In genomic region chr21:41419921-41420862, GRCh38 we compare ENCODE assay signal across 8 cellular contexts. TPM values are rescaled to one million over a fixed set of nuclear protein-coding genes. Genes with fewer than 3 reads are reported as not detected.
DNase-seq lines count a peak whose midpoint lies in the region; ATAC-seq and TF ChIP-seq lines count a peak whose summit lies in the region.

No MANE protein-coding gene starts in this region.

- TF ChIP-seq CTCF in CD8-positive, alpha-beta T cell (IDR thresholded peaks at IDR 0.05) = no peak
- TF ChIP-seq CTCF in cardiac muscle cell (IDR thresholded peaks at IDR 0.05; ENCODE audit: low read depth, low read length) (no peak), osteocyte (IDR thresholded peaks at IDR 0.05) (no peak), upper lobe of right lung (IDR thresholded peaks at IDR 0.05) (no peak)

- POLR2A ChIA-PET in CD8-positive, alpha-beta T cell (lab: Charles Lee) = no interaction called here

- peaks cover 2% of the 10 kb centered on the region for H3K36me3 Mint-ChIP-seq in CD8-positive, alpha-beta T cell
- H3K36me3 Mint-ChIP-seq in osteocyte (ENCODE audit: unreplicated experiment) = no peaks in the 10 kb centered on the region

- no peaks in the 10 kb centered on the region for H3K36me3 ChIP-seq in CD8-positive, alpha-beta T cell (ENCODE audit: insufficient read depth, low read length)
- H3K36me3 ChIP-seq in cardiac muscle cell = no peaks in the 10 kb centered on the region
- no peaks in the 10 kb centered on the region for H3K36me3 ChIP-seq in upper lobe of right lung

- intact Hi-C loops in CD8-positive, alpha-beta T cell (cut with DNase I, micrococcal nuclease) = no loop called here
- intact Hi-C loops in upper lobe of right lung (cut with DNase I) = no loop called here

- peak overlapping the region; percentile 89 for H3K4me3 Mint-ChIP-seq in CD8-positive, alpha-beta T cell
- peak overlapping the region; percentile 88 for H3K4me3 Mint-ChIP-seq in osteocyte (ENCODE audit: unreplicated experiment)

- CTCF ChIA-PET in CD8-positive, alpha-beta T cell (lab: Charles Lee) = interaction anchor here (0.6 kb wide), 1 partner anchor 70 kb away, joined by 3 read pairs; no protein-coding TSS in a partner anchor

- H3K4me1 Mint-ChIP-seq in CD8-positive, alpha-beta T cell (ENCODE audit: low read depth) = peaks cover 23% of the 10 kb centered on the region
- H3K4me1 Mint-ChIP-seq in osteocyte (ENCODE audit: unreplicated experiment) = peaks cover 17% of the 10 kb centered on the region

- H3K9me3 Mint-ChIP-seq in CD8-positive, alpha-beta T cell = peaks cover under 1% of the 10 kb centered on the region
- peaks cover 11% of the 10 kb centered on the region for H3K9me3 Mint-ChIP-seq in osteocyte (ENCODE audit: unreplicated experiment)

- H3K27ac ChIP-seq in CD8-positive, alpha-beta T cell (ENCODE audit: low read depth, low read length) = peak overlapping the region; percentile 45
- H3K27ac ChIP-seq in adipose tissue (ENCODE audit: low read depth, low read length) (peak overlapping the region; percentile 72), cardiac muscle cell (no peak overlapping the region), upper lobe of right lung (peak overlapping the region; percentile 93)

- H3K27me3 Mint-ChIP-seq in CD8-positive, alpha-beta T cell (ENCODE audit: low read depth) = no peaks in the 10 kb centered on the region
- H3K27me3 Mint-ChIP-seq in osteocyte (ENCODE audit: unreplicated experiment) = peaks cover 9% of the 10 kb centered on the region

- peak; percentile 80 for ATAC-seq in CD8-positive, alpha-beta T cell
- ATAC-seq in GM21367 (IDR thresholded peaks at IDR 0.05; ENCODE audit: unreplicated experiment) (peak; percentile 80), upper lobe of right lung (peak; percentile 93)

- no peaks in the 10 kb centered on the region for H3K9me3 ChIP-seq in CD8-positive, alpha-beta T cell (ENCODE audit: low read length)
- H3K9me3 ChIP-seq in cardiac muscle cell (ENCODE audit: low read depth) = no peaks in the 10 kb centered on the region
- no peaks in the 10 kb centered on the region for H3K9me3 ChIP-seq in upper lobe of right lung

- peak in 6 of 7 experiments; percentile 40 to 74 (median 58) for DNase-seq in CD8-positive, alpha-beta T cell
- DNase-seq in KG1 (lab: John Stamatoyannopoulos, UW) = peak; percentile 32
- DNase-seq in SKM-1 treated with dmso at 0.1 percent for 144 hours (lab: John Stamatoyannopoulos, UW; ENCODE audit: unreplicated experiment) = peak; percentile 66
- DNase-seq in cardiac muscle cell (ENCODE audit: low read depth in 1 of 2, low spot score in 1 of 2) = peak; percentile 44 to 92
- DNase-seq in osteocyte (ENCODE audit: extremely low spot score, unreplicated experiment) = peak; percentile 91
- DNase-seq in upper lobe of right lung = peak; percentile 92

- WGBS in adipose tissue, 3 donors = 3 to 5% (median 5%) methylated on average over 54 of the region's 54 CpGs

- no peaks in the 10 kb centered on the region for H3K27me3 ChIP-seq in CD8-positive, alpha-beta T cell (ENCODE audit: insufficient read depth, low read length)
- H3K27me3 ChIP-seq in cardiac muscle cell (peaks cover 42% of the 10 kb centered on the region), upper lobe of right lung (no peaks in the 10 kb centered on the region)

- peak overlapping the region; percentile 79 for H3K4me3 ChIP-seq in CD8-positive, alpha-beta T cell (ENCODE audit: low read depth, low read length)
- H3K4me3 ChIP-seq in cardiac muscle cell (peak overlapping the region; percentile 43), upper lobe of right lung (peak overlapping the region; percentile 70)

- peak overlapping the region; percentile 85 for H3K27ac Mint-ChIP-seq in CD8-positive, alpha-beta T cell
- H3K27ac Mint-ChIP-seq in osteocyte (ENCODE audit: unreplicated experiment) = peak overlapping the region; percentile 90

- H3K4me1 ChIP-seq in CD8-positive, alpha-beta T cell (ENCODE audit: insufficient read depth, low read length) = peaks cover 4% of the 10 kb centered on the region
- H3K4me1 ChIP-seq in cardiac muscle cell (ENCODE audit: low read depth) = no peaks in the 10 kb centered on the region
- H3K4me1 ChIP-seq in upper lobe of right lung = peaks cover 14% of the 10 kb centered on the region

RNA-seq across cellular contexts. Expression of gene MX1, which starts 5.8 kb away (rescaled TPM):
- 10 to 100 TPM; 69.1 to 71.0 TPM for total RNA-seq in CD8-positive, alpha-beta T cell
- polyA plus RNA-seq in adipose tissue = 10 to 100 TPM in 2 of 3 donors, 1 to 10 TPM in 1; 8.8 to 23.6 (median 12.3) TPM
- total RNA-seq in cardiac muscle cell = 0.14 TPM in 1 of 2 replicates, not detected in the other
- polyA plus RNA-seq in cardiac muscle cell = 0.54 TPM in 1 of 2 replicates, not detected in the other
- total RNA-seq in osteocyte = 4.0 and 5.0 TPM in 2 replicates
- 142 TPM for total RNA-seq in upper lobe of right lung

RNA-seq across cellular contexts. Expression of gene MX2, which starts 58.4 kb away (rescaled TPM):
- total RNA-seq in CD8-positive, alpha-beta T cell = 10 to 100 TPM; 58.5 to 61.5 TPM
- polyA plus RNA-seq in adipose tissue (10 to 100 TPM in 2 of 3 donors, 1 to 10 TPM in 1; 2.4 to 13.8 (median 12.6) TPM), cardiac muscle cell (0.28 and 0.46 TPM in 2 replicates)
- total RNA-seq in cardiac muscle cell (2.3 TPM in 1 of 2 replicates, not detected in the other), osteocyte (not detected in 2 replicates), upper lobe of right lung (23.0 TPM)

Comparison
In these comparisons a context has a peak if more than half of its experiments do, and no peak if none do; other contexts are left out.
1. DNase-seq: peak in every context shown above with its lines; median percentile 92 in upper lobe of right lung; 91 in osteocyte; 68 in cardiac muscle cell; 66 in SKM-1 treated with dmso at 0.1 percent for 144 hours; 58 in CD8-positive, alpha-beta T cell; 32 in KG1.
2. RNA of gene MX1, which starts 5.8 kb away (total RNA-seq): 142 TPM in upper lobe of right lung (single experiment) and 69.1 to 71.0 TPM in CD8-positive, alpha-beta T cell; 4.0 to 5.0 TPM in osteocyte and 0.14 TPM in cardiac muscle cell; every median in the first group is over 10 times any median in the second.
3. Peak in every context shown above with its lines, with median percentiles within 50 percentile points of each other: ATAC-seq and H3K4me3 ChIP-seq.